Comparison of ENCODE assay signal across 9 cellular contexts in the genomic region with DNA sequence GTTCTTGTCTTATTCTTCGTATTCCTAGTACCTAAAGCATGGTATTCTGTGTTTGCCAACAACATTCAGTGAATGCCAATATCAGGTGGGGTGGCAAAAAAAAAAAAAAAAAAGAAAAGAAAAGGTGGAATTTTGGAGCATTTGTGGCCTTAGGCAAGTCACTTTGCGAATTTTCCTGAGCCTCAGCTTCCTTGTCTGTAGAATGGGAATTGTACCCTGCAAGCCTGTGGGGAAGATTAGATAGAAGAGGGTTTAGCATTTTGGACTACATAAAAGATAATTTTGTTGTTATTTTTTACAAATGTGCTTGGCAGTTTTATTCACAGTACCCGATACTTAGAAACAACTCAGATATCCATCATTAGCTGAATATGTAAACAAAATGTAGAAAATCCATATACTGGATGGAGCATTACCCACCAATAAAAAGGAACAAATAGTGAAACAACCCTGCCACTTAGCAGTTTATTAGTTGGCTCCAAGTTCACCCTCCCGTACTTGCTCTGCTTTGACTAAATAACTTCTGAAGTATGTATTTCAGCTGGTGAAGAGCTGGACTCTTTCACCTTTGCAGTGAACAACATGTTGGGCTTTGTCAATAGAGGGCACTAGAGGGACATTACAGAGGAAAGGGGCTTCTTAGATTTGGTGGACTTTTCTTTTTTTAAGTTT. TPM values are rescaled to one million over a fixed set of nuclear protein-coding genes. Genes with fewer than 3 reads are reported as not detected.
A peak's percentile ranks its signal among the peaks of the same experiment; 100 is the strongest.
DNase-seq lines count a peak whose midpoint lies in the region; ATAC-seq and TF ChIP-seq lines count a peak whose summit lies in the region.
"Had no signal": no experiment of that assay in that cellular context is flagged by ENCODE, and none has a peak within 500 bp of the region (broad histone marks: within the 10 kb centered on the region; RNA-seq: fewer than 3 reads in every experiment).

No MANE protein-coding gene starts in this region.

- TF ChIP-seq CTCF in Caco-2 (IDR thresholded peaks at IDR 0.05; ENCODE audit: insufficient read depth in 1 of 2, low read depth in 1 of 2, low read length in 1 of 2, severe bottlenecking in 1 of 2, unreplicated experiment in 1 of 2) (peak; percentile 27 to 77), psoas muscle (IDR thresholded peaks at IDR 0.05) (peak; percentile 56)

- H3K36me3 Mint-ChIP-seq in Caco-2 (ENCODE audit: insufficient read depth, unreplicated experiment) = peaks cover 36% of the 10 kb centered on the region

- H3K27me3 ChIP-seq in Caco-2 (replicated peaks; ENCODE audit: control insufficient read depth, insufficient read depth, low read length) = no peaks in the 10 kb centered on the region
- no peaks in the 10 kb centered on the region for H3K27me3 ChIP-seq in H7 (ENCODE audit: control insufficient read depth, insufficient read depth, low read length)
- no peaks in the 10 kb centered on the region for H3K27me3 ChIP-seq in psoas muscle (ENCODE audit: insufficient read depth in 3 of 3, low read length in 2 of 3)

- H3K27ac ChIP-seq in psoas muscle = no peak overlapping the region

- no peak overlapping the region for H3K27ac Mint-ChIP-seq in Caco-2 (ENCODE audit: unreplicated experiment)

- H3K4me1 ChIP-seq in Caco-2 (0 out of 2 replicates have a peak, but pooled peaks cover 3% of the 10 kb centered on the region), psoas muscle (peaks cover 55% of the 10 kb centered on the region)

- intact Hi-C loops in Caco-2 (cut with micrococcal nuclease; ENCODE audit: unreplicated experiment) = no loop called here
- intact Hi-C loops in psoas muscle (cut with DNase I) = no loop called here

- no peak overlapping the region for H3K4me3 ChIP-seq in Caco-2 (ENCODE audit: low read depth, low read length)
- H3K4me3 ChIP-seq in H7 (ENCODE audit: insufficient read depth, low read depth, low read length) = no peak overlapping the region
- H3K4me3 ChIP-seq in psoas muscle = no peak overlapping the region

- POLR2A ChIA-PET in Caco-2 (lab: Charles Lee) = interaction anchor here (0.5 to 1.2 kb wide), 2 partner anchors 12 to 14 kb away, joined by 3 read pairs; no protein-coding TSS in a partner anchor

- ATAC-seq in psoas muscle (peak in 2 of 4 donors; percentile 57 to 69), HG03520 (IDR thresholded peaks at IDR 0.05; ENCODE audit: unreplicated experiment) (no peak), HG03432 (IDR thresholded peaks at IDR 0.05; ENCODE audit: unreplicated experiment) (no peak)

- DNase-seq in Caco-2 (peak in 1 of 2 experiments; percentile 46), H7 (peak; percentile 42), SW480 (ENCODE audit: low spot score) (peak; percentile 60), fibroblast of peridontal ligament (ENCODE audit: extremely low read depth) (peak; percentile 60), psoas muscle (no peak), NCI-H510A treated with DMSO at 0.1 percent for 48 hours (lab: John Stamatoyannopoulos, UW) (no peak)
- DNase-seq: right cardiac atrium had no signal

- H3K27me3 Mint-ChIP-seq in Caco-2 (ENCODE audit: insufficient read depth, unreplicated experiment) = no peaks in the 10 kb centered on the region

- WGBS in psoas muscle, 3 donors = 65 to 71% (median 70%) methylated on average over 4 of the region's 4 CpGs

- H3K9me3 Mint-ChIP-seq in Caco-2 (ENCODE audit: unreplicated experiment) = no peaks in the 10 kb centered on the region

- BruUV-seq in Caco-2 (replicated peaks; lab: Mats Ljungman, UMichigan) = TSS peak; percentile 7

- CTCF ChIA-PET in Caco-2 (lab: Charles Lee) = interaction anchor here (0.6 to 1.5 kb wide), 6 partner anchors 9 to 152 kb away, joined by 3 to 13 read pairs (median 4); a partner anchor contains a TSS

- H3K4me1 Mint-ChIP-seq in Caco-2 (ENCODE audit: low read depth, unreplicated experiment) = peaks cover 14% of the 10 kb centered on the region

- no peak overlapping the region for H3K4me3 Mint-ChIP-seq in Caco-2 (ENCODE audit: unreplicated experiment)

- H3K36me3 ChIP-seq in Caco-2 (ENCODE audit: control insufficient read depth, insufficient read depth, low read length) = peaks cover 2% of the 10 kb centered on the region; the same call in 1 of the 2 replicates
- no peaks in the 10 kb centered on the region; the same call in 1 of the 2 replicates for H3K36me3 ChIP-seq in H7 (replicated peaks; ENCODE audit: control insufficient read depth, insufficient read depth, low read length)
- H3K36me3 ChIP-seq in psoas muscle (ENCODE audit: insufficient read depth in 1 of 2, low read depth in 1 of 2) = peaks cover 1 to 14% of the 10 kb centered on the region in 2 donors

- no peaks in the 10 kb centered on the region for H3K9me3 ChIP-seq in Caco-2
- H3K9me3 ChIP-seq in psoas muscle = no peaks in the 10 kb centered on the region

RNA-seq across cellular contexts. Expression of a gene that starts 13.6 kb away (rescaled TPM):
- total RNA-seq in Caco-2 (2022) (192 and 193 TPM in 2 replicates), psoas muscle (100 to 1,000 TPM; 156 to 175 (median 164) TPM)
- total RNA-seq in H7 (2014; rRNA removed; shearing (Covaris generic)) = 150 and 167 TPM in 2 replicates
- polyA plus RNA-seq in psoas muscle = 100 to 1,000 TPM; 107 to 243 (median 126) TPM

Comparison
In these comparisons a context has a peak if more than half of its experiments do, and no peak if none do; other contexts are left out.
1. DNase-seq: peak in H7 (single experiment), SW480 (single experiment) and fibroblast of peridontal ligament (single experiment); none in psoas muscle (0 of 2) and NCI-H510A treated with DMSO at 0.1 percent for 48 hours (single experiment).